17 cellular contexts compared by ENCODE assay signal in the genomic region with DNA sequence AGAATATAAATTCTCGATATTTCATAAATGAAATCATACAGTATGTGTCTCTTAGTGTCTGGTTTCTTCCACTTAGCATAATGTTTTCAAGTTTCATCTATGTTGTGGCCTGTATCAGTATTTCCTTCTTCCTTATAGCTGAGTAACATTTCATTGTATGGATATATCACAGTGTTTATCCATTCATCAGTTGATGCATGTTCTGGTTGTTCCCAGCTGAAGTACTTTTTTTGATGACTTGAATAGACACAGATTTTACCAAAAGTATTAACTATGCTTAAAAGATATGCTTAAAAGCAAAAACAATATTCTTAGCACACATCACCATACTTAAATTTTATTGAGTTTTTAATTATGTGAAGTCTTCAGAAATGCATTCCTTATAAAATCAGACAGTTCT. TPM values are rescaled to one million over a fixed set of nuclear protein-coding genes. Genes with fewer than 3 reads are reported as not detected.
A peak's percentile ranks its signal among the peaks of the same experiment; 100 is the strongest.
DNase-seq lines count a peak whose midpoint lies in the region; ATAC-seq and TF ChIP-seq lines count a peak whose summit lies in the region.
"Had no signal": no experiment of that assay in that cellular context is flagged by ENCODE, and none has a peak within 500 bp of the region (broad histone marks: within the 10 kb centered on the region; RNA-seq: fewer than 3 reads in every experiment).

No MANE protein-coding gene starts in this region.

- peaks cover 31% of the 10 kb centered on the region for H3K36me3 ChIP-seq in SK-N-MC (ENCODE audit: insufficient read depth, low read length)
- peaks cover 0 to 62% of the 10 kb centered on the region in 2 donors for H3K36me3 ChIP-seq in neuronal stem cell (replicated peaks in 1 of 2; ENCODE audit: control insufficient read depth in 2 of 2, insufficient read depth in 2 of 2, low read length in 2 of 2)

- H3K9me3 ChIP-seq in SK-N-MC (ENCODE audit: low read depth, low read length) (no peaks in the 10 kb centered on the region), neuronal stem cell (replicated peaks in 1 of 2; ENCODE audit: control insufficient read depth in 2 of 2, insufficient read depth in 1 of 2, low read depth in 1 of 2, low read length in 2 of 2) (no peaks in the 10 kb centered on the region)
- H3K9me3 ChIP-seq: BLaER1, Caco-2 had no signal

- no peak overlapping the region for H2BK120ac ChIP-seq in neuronal stem cell (ENCODE audit: low read depth, low read length)

- no peak overlapping the region for H3K4me2 ChIP-seq in neuronal stem cell (ENCODE audit: insufficient read depth, low read length, poor library complexity, severe bottlenecking)
- H3K4me2 ChIP-seq: BLaER1, GM23338 had no signal

- H3K23ac ChIP-seq in neuronal stem cell (ENCODE audit: low read depth, low read length, poor library complexity): no peak overlapping the region

- H3K4me1 Mint-ChIP-seq in stimulated activated naive CD8-positive, alpha-beta T cell treated with anti-CD3 and anti-CD28 coated beads, Interleukin-15, Interleukin-2, amounts not matched to agents 100 ng/mL and 50 ng/mL, for 24 hours (ENCODE audit: low read depth): peaks cover 93% of the 10 kb centered on the region
- H3K4me1 Mint-ChIP-seq in immature natural killer cell: peaks cover 79 to 98% of the 10 kb centered on the region in 2 donors

- no peak overlapping the region for H2AFZ ChIP-seq in neuronal stem cell (ENCODE audit: low read length)
- H2AFZ ChIP-seq: GM23338 had no signal

- no peak overlapping the region for H4K91ac ChIP-seq in neuronal stem cell (ENCODE audit: low read depth, low read length, poor library complexity)

- no peaks in the 10 kb centered on the region for H3K79me1 ChIP-seq in neuronal stem cell (ENCODE audit: low read depth, low read length)

- no peak overlapping the region for H3K4me3 ChIP-seq in SK-N-MC
- no peak overlapping the region for H3K4me3 ChIP-seq in foreskin fibroblast (ENCODE audit: low read depth in 1 of 2, low read length in 2 of 2)
- H3K4me3 ChIP-seq in neuronal stem cell (ENCODE audit: low read length in 2 of 2): no peak overlapping the region
- H3K4me3 ChIP-seq: BLaER1, GM23338 had no signal

- no peaks in the 10 kb centered on the region for H3K27me3 Mint-ChIP-seq in stimulated activated naive CD8-positive, alpha-beta T cell treated with anti-CD3 and anti-CD28 coated beads, Interleukin-15, Interleukin-2, amounts not matched to agents 100 ng/mL and 50 ng/mL, for 24 hours
- H3K27me3 Mint-ChIP-seq in immature natural killer cell (ENCODE audit: low read depth in 3 of 3): no peaks in the 10 kb centered on the region
- H3K27me3 Mint-ChIP-seq: IgD-negative memory B cell had no signal

- no peaks in the 10 kb centered on the region for H3K9me3 Mint-ChIP-seq in stimulated activated naive CD8-positive, alpha-beta T cell treated with anti-CD3 and anti-CD28 coated beads, Interleukin-15, Interleukin-2, amounts not matched to agents 100 ng/mL and 50 ng/mL, for 24 hours
- no peaks in the 10 kb centered on the region for H3K9me3 Mint-ChIP-seq in immature natural killer cell
- H3K9me3 Mint-ChIP-seq: GM23338, IgD-negative memory B cell had no signal

- H3K9ac ChIP-seq in SK-N-MC (ENCODE audit: insufficient read length): no peak overlapping the region
- no peak overlapping the region for H3K9ac ChIP-seq in neuronal stem cell (ENCODE audit: low read depth, low read length, poor library complexity)
- H3K9ac ChIP-seq: BLaER1 had no signal

- no peak overlapping the region for H4K8ac ChIP-seq in neuronal stem cell (ENCODE audit: low read depth, low read length)

- H3K27me3 ChIP-seq in neuronal stem cell (ENCODE audit: control insufficient read depth in 3 of 3, insufficient read depth in 3 of 3, low read depth in 1 of 3, low read length in 3 of 3): no peaks in the 10 kb centered on the region
- H3K27me3 ChIP-seq: BLaER1 had no signal

- peaks cover 55% of the 10 kb centered on the region for H3K36me3 Mint-ChIP-seq in stimulated activated naive CD8-positive, alpha-beta T cell treated with anti-CD3 and anti-CD28 coated beads, Interleukin-15, Interleukin-2, amounts not matched to agents 100 ng/mL and 50 ng/mL, for 24 hours (ENCODE audit: low read depth)
- H3K36me3 Mint-ChIP-seq in immature natural killer cell: peaks cover 0 to 4% (median 0%) of the 10 kb centered on the region in 3 donors

- ATAC-seq in stimulated activated naive CD8-positive, alpha-beta T cell treated with anti-CD3 and anti-CD28 coated beads, Interleukin-15, Interleukin-2, amounts not matched to agents 100 U/mL and 50 U/mL, for 24 hours: no peak
- ATAC-seq in GM21360 (IDR thresholded peaks at IDR 0.05; ENCODE audit: unreplicated experiment): no peak
- ATAC-seq: GM23338 had no signal

- no peak overlapping the region for H3K4me3 Mint-ChIP-seq in stimulated activated naive CD8-positive, alpha-beta T cell treated with anti-CD3 and anti-CD28 coated beads, Interleukin-15, Interleukin-2, amounts not matched to agents 100 ng/mL and 50 ng/mL, for 24 hours
- no peak overlapping the region for H3K4me3 Mint-ChIP-seq in immature natural killer cell
- H3K4me3 Mint-ChIP-seq: GM23338, IgD-negative memory B cell had no signal

- H2BK12ac ChIP-seq in neuronal stem cell (ENCODE audit: low read length): no peak overlapping the region

- peaks cover 0 to 8% of the 10 kb centered on the region in 2 donors for H3K4me1 ChIP-seq in neuronal stem cell (ENCODE audit: control insufficient read depth in 2 of 2, insufficient read depth in 1 of 2, low read depth in 1 of 2, low read length in 2 of 2)

- no peak overlapping the region for H2AK5ac ChIP-seq in neuronal stem cell (ENCODE audit: low read depth, low read length)

- H3K27ac ChIP-seq in SK-N-MC (0 out of 2 replicates have a peak overlapping the region, but pooled peaks have one; percentile 35), neuronal stem cell (replicated peaks; ENCODE audit: low read length) (no peak overlapping the region)
- H3K27ac ChIP-seq: BLaER1 had no signal

- no peak for DNase-seq in stimulated activated naive CD8-positive, alpha-beta T cell treated with anti-CD3 and anti-CD28 coated beads, Interleukin-15, Interleukin-2, amounts not matched to agents 100 U/mL and 50 U/mL, for 24 hours
- DNase-seq in SK-N-MC (ENCODE audit: low read depth, low spot score): no peak
- DNase-seq in immature natural killer cell: no peak
- no peak for DNase-seq in foreskin fibroblast
- DNase-seq in neuronal stem cell (ENCODE audit: low spot score): no peak
- DNase-seq: Caco-2, DMS53, NCI-H1417, NCI-H2029, NCI-H510A, NCI-H82, SHP77 had no signal

- no peak for TF ChIP-seq CTCF in foreskin fibroblast (IDR thresholded peaks at IDR 0.05; ENCODE audit: low read depth, low read length)

- no peak overlapping the region for H2BK15ac ChIP-seq in neuronal stem cell (ENCODE audit: low read length)

- H3K18ac ChIP-seq in neuronal stem cell (ENCODE audit: low read length): no peak overlapping the region

- no peak overlapping the region for H3K4ac ChIP-seq in neuronal stem cell (ENCODE audit: low read length)

- no peak overlapping the region for H3K14ac ChIP-seq in neuronal stem cell (ENCODE audit: low read length)

- no peak overlapping the region for H2BK5ac ChIP-seq in neuronal stem cell (ENCODE audit: low read length)

- peak overlapping the region; percentile 61 for H3K27ac Mint-ChIP-seq in stimulated activated naive CD8-positive, alpha-beta T cell treated with anti-CD3 and anti-CD28 coated beads, Interleukin-15, Interleukin-2, amounts not matched to agents 100 ng/mL and 50 ng/mL, for 24 hours
- peak overlapping the region in 4 of 6 donors; percentile 2 to 57 (median 7) for H3K27ac Mint-ChIP-seq in immature natural killer cell
- H3K27ac Mint-ChIP-seq: GM23338 had no signal

- WGBS in neuronal stem cell (ENCODE audit: extremely low coverage in 2 of 2, insufficient read length in 2 of 2, insufficient replicate concordance in 1 of 2), 2 donors: no CpG with 5 or more reads among the region's 1 CpG

RNA-seq across cellular contexts. Expression of gene RAB14, which starts 12.7 kb away (rescaled TPM):
- 10 to 100 TPM; 28.2 to 44.9 (median 36.0) TPM for polyA plus RNA-seq in immature natural killer cell
- polyA plus RNA-seq in neuronal stem cell (2013, experiment 1 of 2): 29.6 TPM
- polyA plus RNA-seq in neuronal stem cell (2013, experiment 2 of 2): 31.0 TPM
